17 cellular contexts compared by ENCODE assay signal in the genomic region with DNA sequence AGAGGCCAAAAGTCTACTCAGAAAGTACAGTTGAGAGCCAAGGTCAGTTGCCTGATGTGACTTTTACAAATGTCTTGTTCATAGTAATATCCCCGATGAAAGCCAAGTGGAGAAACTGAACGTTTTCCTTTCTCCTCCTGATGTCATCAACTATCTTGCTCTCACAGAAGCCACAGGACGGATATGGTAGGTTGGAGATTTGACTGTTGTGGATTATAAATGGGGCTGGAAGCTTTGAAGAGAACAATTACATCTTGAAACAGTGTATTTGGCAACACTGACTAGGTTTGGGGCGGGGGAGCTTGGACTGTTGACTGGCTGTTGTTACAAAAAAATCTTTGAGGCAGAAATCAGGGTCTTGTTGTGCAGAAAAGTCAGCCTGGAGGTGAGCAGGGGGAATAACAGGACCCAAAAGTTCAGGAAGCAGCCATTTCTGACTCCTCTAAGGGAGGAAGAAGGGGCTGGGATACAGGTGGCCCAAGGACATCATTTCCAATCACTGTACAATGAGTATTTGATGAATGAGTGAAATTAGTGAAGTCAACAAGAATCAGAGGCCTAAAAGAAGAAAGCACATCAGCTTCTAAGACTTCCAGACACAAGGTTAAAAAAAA. TPM values are rescaled to one million over a fixed set of nuclear protein-coding genes. Genes with fewer than 3 reads are reported as not detected.
"Had no signal": no experiment of that assay in that cellular context is flagged by ENCODE, and none has a peak within 500 bp of the region (broad histone marks: within the 10 kb centered on the region; RNA-seq: fewer than 3 reads in every experiment).

No MANE protein-coding gene starts in this region.

- H3K4me1 ChIP-seq: esophagus squamous epithelium had no signal

- DNase-seq: activated CD4-positive, alpha-beta T cell treated with anti-CD3 and anti-CD28 coated beads, Interleukin-2, amount 50 U/mL, for 1 hour; activated CD4-positive, CD25-positive, alpha-beta regulatory T cell treated with anti-CD3 and anti-CD28 coated beads, Interleukin-2, amount 50 U/mL, for 72 hours; activated CD8-positive, alpha-beta memory T cell treated with anti-CD3 and anti-CD28 coated beads for 24 hours; activated CD8-positive, alpha-beta memory T cell treated with anti-CD3 and anti-CD28 coated beads, Interleukin-2, amount 50 U/mL, for 48 hours; activated effector memory CD4-positive, alpha-beta T cell treated with anti-CD3 and anti-CD28 coated beads, Interleukin-2, amount 50 U/mL, for 16 hours; activated naive CD4-positive, alpha-beta T cell treated with anti-CD3 and anti-CD28 coated beads, Interleukin-2, amount 50 U/mL, for 16 hours; activated T-cell treated with anti-CD3 and anti-CD28 coated beads, Interleukin-2, amount 50 U/mL, for 72 hours; aorta; cortex of kidney; esophagus squamous epithelium; left cardiac atrium; posterior cingulate gyrus; retina; stimulated activated naive B cell treated with anti-CD40 and anti-IgM and Interleukin-4, amounts not matched to agents 10 μg/mL and 1 μg/mL and 100 μg/mL, for 72 hours; T-helper 2 cell had no signal

- H3K36me3 Mint-ChIP-seq: natural killer cell treated with Interleukin-12 subunit alpha and Interleukin-12 subunit beta and Interleukin-15 and Interleukin-18, amount 100 ng/mL, for 72 hours; stimulated activated naive B cell treated with anti-CD40 and anti-IgM and Interleukin-4, amounts not matched to agents 10 μg/mL and 1 μg/mL and 100 μg/mL, for 72 hours had no signal

- H3K9me3 ChIP-seq: esophagus squamous epithelium, thoracic aorta had no signal

- H3K27ac ChIP-seq: esophagus squamous epithelium, thoracic aorta had no signal

- H3K36me3 ChIP-seq: esophagus squamous epithelium, thoracic aorta had no signal

- H3K4me3 Mint-ChIP-seq: activated T-cell treated with anti-CD3 and anti-CD28 coated beads, Interleukin-2, amount 50 U/mL, for 72 hours; natural killer cell treated with Interleukin-12 subunit alpha and Interleukin-12 subunit beta and Interleukin-15 and Interleukin-18, amount 100 ng/mL, for 72 hours; stimulated activated naive B cell treated with anti-CD40 and anti-IgM and Interleukin-4, amounts not matched to agents 10 μg/mL and 1 μg/mL and 100 μg/mL, for 72 hours had no signal

- ATAC-seq: activated T-cell treated with anti-CD3 and anti-CD28 coated beads, Interleukin-2, amount 50 U/mL, for 72 hours; left cardiac atrium; natural killer cell treated with Interleukin-12 subunit alpha and Interleukin-12 subunit beta and Interleukin-15 and Interleukin-18, amount 100 ng/mL, for 72 hours; stimulated activated naive B cell treated with anti-CD40 and anti-IgM and Interleukin-4, amounts not matched to agents 10 μg/mL and 1 μg/mL and 100 μg/mL, for 72 hours had no signal

- H3K4me3 ChIP-seq: esophagus squamous epithelium, thoracic aorta had no signal

- H3K4me1 Mint-ChIP-seq: stimulated activated naive B cell treated with anti-CD40 and anti-IgM and Interleukin-4, amounts not matched to agents 10 μg/mL and 1 μg/mL and 100 μg/mL, for 72 hours had no signal

- H3K27ac Mint-ChIP-seq: activated T-cell treated with anti-CD3 and anti-CD28 coated beads, Interleukin-2, amount 50 U/mL, for 72 hours; natural killer cell treated with Interleukin-12 subunit alpha and Interleukin-12 subunit beta and Interleukin-15 and Interleukin-18, amount 100 ng/mL, for 72 hours; stimulated activated naive B cell treated with anti-CD40 and anti-IgM and Interleukin-4, amounts not matched to agents 10 μg/mL and 1 μg/mL and 100 μg/mL, for 72 hours had no signal

- H3K9me3 Mint-ChIP-seq: activated T-cell treated with anti-CD3 and anti-CD28 coated beads, Interleukin-2, amount 50 U/mL, for 72 hours; natural killer cell treated with Interleukin-12 subunit alpha and Interleukin-12 subunit beta and Interleukin-15 and Interleukin-18, amount 100 ng/mL, for 72 hours; stimulated activated naive B cell treated with anti-CD40 and anti-IgM and Interleukin-4, amounts not matched to agents 10 μg/mL and 1 μg/mL and 100 μg/mL, for 72 hours had no signal

RNA-seq across cellular contexts. Expression of gene PLEKHS1, which starts 24.3 kb away (rescaled TPM):
- total RNA-seq: activated T-cell treated with anti-CD3 and anti-CD28 coated beads, Interleukin-2, amount 50 U/mL, for 72 hours; left cardiac atrium had no signal
